9 cellular contexts compared by ENCODE assay signal in genomic region chr4:75432683-75433082, GRCh38.
A peak's percentile ranks its signal among the peaks of the same experiment; 100 is the strongest.
DNase-seq lines count a peak whose midpoint lies in the region; ATAC-seq and TF ChIP-seq lines count a peak whose summit lies in the region.
"Had no signal": no experiment of that assay in that cellular context is flagged by ENCODE, and none has a peak within 500 bp of the region (broad histone marks: within the 10 kb centered on the region; RNA-seq: fewer than 3 reads in every experiment).

No MANE protein-coding gene starts in this region.

- DNase-seq in CD1c-positive myeloid dendritic cell (ENCODE audit: extremely low spot score) = peak; percentile 5
- DNase-seq in H9 = peak; percentile 61
- peak; percentile 46 for DNase-seq in RKO (ENCODE audit: low spot score)
- peak; percentile 8 for DNase-seq in germinal center (ENCODE audit: low spot score)
- DNase-seq in cardiac septum (ENCODE audit: low spot score) = no peak
- no peak for DNase-seq in activated CD4-positive, alpha-beta T cell treated with anti-CD3 and anti-CD28 coated beads, Interleukin-2, amount 50 U/mL, for 4 hours
- no peak for DNase-seq in cerebellar nuclear complex (lab: John Stamatoyannopoulos, UW)

- intact Hi-C loops in cardiac septum (cut with DNase I) = no loop called here

- H3K27me3 ChIP-seq in H9 (ENCODE audit: insufficient read depth, low read length) = no peaks in the 10 kb centered on the region

- no peak overlapping the region for H2AFZ ChIP-seq in H9 (ENCODE audit: low read length)

- H2AK5ac ChIP-seq in H9 (ENCODE audit: insufficient read length, low read length) = no peak overlapping the region

- peaks cover 0 to 2% of the 10 kb centered on the region in 2 experiments; a peak in 2 of 5 replicates for H3K9me3 Mint-ChIP-seq in H9

- no peaks in the 10 kb centered on the region for H3K79me2 ChIP-seq in H9 (ENCODE audit: insufficient read depth, low read length)

- H3K14ac ChIP-seq in H9 (ENCODE audit: insufficient read depth, low read length) = no peak overlapping the region

- H3K4ac ChIP-seq in H9 (ENCODE audit: low read depth, low read length) = no peak overlapping the region

- TF ChIP-seq CTCF in H9 (conservative IDR thresholded peaks at IDR 0.05) = peak; percentile 70

- H3K4me2 ChIP-seq in H9 (ENCODE audit: insufficient read depth, insufficient read length, low read length) = no peak overlapping the region

- no peaks in the 10 kb centered on the region for H3K9me3 ChIP-seq in H9 (ENCODE audit: control insufficient read depth, low read depth, low read length)

- no peak for ATAC-seq in HG02973 (IDR thresholded peaks at IDR 0.05; ENCODE audit: unreplicated experiment)

- H3K27me3 Mint-ChIP-seq in H9 (ENCODE audit: low read depth) = no peaks in the 10 kb centered on the region

- no peaks in the 10 kb centered on the region; a peak in 1 of 7 replicates for H3K36me3 Mint-ChIP-seq in H9 (ENCODE audit: insufficient read depth in 1 of 3, low read depth in 3 of 3)

- no peak overlapping the region for H2BK120ac ChIP-seq in H9 (ENCODE audit: low read depth, low read length, poor library complexity, severe bottlenecking)

- H3K4me3 Mint-ChIP-seq in H9 = no peak overlapping the region
- H3K4me3 Mint-ChIP-seq: T-helper 1 cell treated with Interleukin-12 subunit alpha and Interleukin-12 subunit beta and Interleukin-4 antibody, amounts not matched to agents 30 μg/mL and 1 μg/mL, for 36 hours had no signal

- H4K5ac ChIP-seq in H9 (ENCODE audit: insufficient read length, low read depth, low read length) = no peak overlapping the region

- H4K91ac ChIP-seq in H9 (ENCODE audit: insufficient read length, low read depth, low read length) = no peak overlapping the region

- no peak overlapping the region for H3K18ac ChIP-seq in H9 (ENCODE audit: insufficient read length, low read depth, low read length)

- peaks cover 0 to 5% of the 10 kb centered on the region in 2 experiments; a peak in 2 of 4 replicates for H3K4me1 Mint-ChIP-seq in H9

- no peak overlapping the region for H3K27ac Mint-ChIP-seq in H9
- H3K27ac Mint-ChIP-seq: T-helper 1 cell treated with Interleukin-12 subunit alpha and Interleukin-12 subunit beta and Interleukin-4 antibody, amounts not matched to agents 30 μg/mL and 1 μg/mL, for 36 hours had no signal

- H4K20me1 ChIP-seq in H9 (ENCODE audit: control insufficient read depth, insufficient read depth, insufficient read length) = no peaks in the 10 kb centered on the region

- no peak overlapping the region for H3K27ac ChIP-seq in H9 (ENCODE audit: insufficient read length, low read depth, low read length)

- H3T11ph ChIP-seq in H9 (ENCODE audit: low read length) = no peak overlapping the region

- no peak overlapping the region for H2BK20ac ChIP-seq in H9 (ENCODE audit: low read depth, low read length, poor library complexity, severe bottlenecking)

- H2BK15ac ChIP-seq in H9 (ENCODE audit: low read depth, low read length) = no peak overlapping the region

- no peak overlapping the region for H3K56ac ChIP-seq in H9 (ENCODE audit: insufficient read length, low read depth, low read length)

- no peak overlapping the region for H3K9ac ChIP-seq in H9 (ENCODE audit: extremely low read depth, insufficient read length, low read length)

- no peak overlapping the region for H2BK5ac ChIP-seq in H9 (ENCODE audit: insufficient read length, low read length)

- no peak overlapping the region for H4K8ac ChIP-seq in H9 (replicated peaks; ENCODE audit: insufficient read length, low read depth, low read length)

- H3K23me2 ChIP-seq in H9 (ENCODE audit: insufficient read length, low read depth, low read length, poor library complexity, severe bottlenecking) = no peaks in the 10 kb centered on the region

- no peaks in the 10 kb centered on the region for H3K79me1 ChIP-seq in H9 (ENCODE audit: insufficient read depth, low read depth, low read length, poor library complexity, severe bottlenecking)

- H2BK12ac ChIP-seq in H9 (ENCODE audit: insufficient read length, low read depth, low read length) = no peak overlapping the region

- H3K4me1 ChIP-seq in H9 (ENCODE audit: insufficient read depth, low read length) = no peaks in the 10 kb centered on the region

- no peak overlapping the region for H3K23ac ChIP-seq in H9 (ENCODE audit: insufficient read length, low read depth, low read length)

Comparison
In these comparisons a context has a peak if more than half of its experiments do, and no peak if none do; other contexts are left out.
1. DNase-seq: peak in CD1c-positive myeloid dendritic cell (single experiment), H9 (single experiment), RKO (single experiment) and germinal center (single experiment); none in cardiac septum (single experiment), activated CD4-positive, alpha-beta T cell treated with anti-CD3 and anti-CD28 coated beads, Interleukin-2, amount 50 U/mL, for 4 hours (0 of 2) and cerebellar nuclear complex (0 of 2).